8 cellular contexts compared by ENCODE assay signal in genomic region chr19:19821366-19822147, GRCh38. TPM values are rescaled to one million over a fixed set of nuclear protein-coding genes. Genes with fewer than 3 reads are reported as not detected.
A peak's percentile ranks its signal among the peaks of the same experiment; 100 is the strongest.
DNase-seq lines count a peak whose midpoint lies in the region; ATAC-seq lines count a peak whose summit lies in the region.

Gene ZNF506 (minus strand): TSS chr19:19821750. CDS start chr19:19821603, 147 bp downstream.

- no peak within 1 kb of the TSS for H2AFZ ChIP-seq in neuron (ENCODE audit: low read depth, low read length)

- H3K4me1 ChIP-seq in SJCRH30 = no peaks in the 10 kb centered on the region
- H3K4me1 ChIP-seq in neuron (ENCODE audit: insufficient read depth, low read length) = no peaks in the 10 kb centered on the region

- peaks cover 15% of the 10 kb centered on the region for H3K9me3 Mint-ChIP-seq in activated naive CD4-positive, alpha-beta T cell treated with anti-CD3 and anti-CD28 coated beads for 36 hours

- peak within 1 kb of the TSS; percentile 83 for H3K27ac ChIP-seq in SJCRH30

- DNase-seq in DMS153 (lab: John Stamatoyannopoulos, UW) = peak; percentile 93
- DNase-seq in Kasumi-1 (lab: John Stamatoyannopoulos, UW) = peak; percentile 53 to 61
- DNase-seq in SJCRH30 = peak; percentile 98 to 99
- peak; percentile 99 for DNase-seq in activated naive CD4-positive, alpha-beta T cell treated with anti-CD3 and anti-CD28 coated beads for 36 hours
- DNase-seq in foreskin melanocyte = peak; percentile 94
- peak; percentile 96 for DNase-seq in stromal cell of bone marrow (ENCODE audit: low read depth)

- H3K27ac Mint-ChIP-seq in activated naive CD4-positive, alpha-beta T cell treated with anti-CD3 and anti-CD28 coated beads for 36 hours = peak within 1 kb of the TSS; percentile 100

- H3K27me3 Mint-ChIP-seq in activated naive CD4-positive, alpha-beta T cell treated with anti-CD3 and anti-CD28 coated beads for 36 hours (ENCODE audit: low read depth) = no peaks in the 10 kb centered on the region

- H3K36me3 Mint-ChIP-seq in activated naive CD4-positive, alpha-beta T cell treated with anti-CD3 and anti-CD28 coated beads for 36 hours (ENCODE audit: low read depth) = peaks cover 41% of the 10 kb centered on the region

- H3K4me1 Mint-ChIP-seq in activated naive CD4-positive, alpha-beta T cell treated with anti-CD3 and anti-CD28 coated beads for 36 hours (ENCODE audit: low read depth) = peaks cover 43% of the 10 kb centered on the region

- H3K9me3 ChIP-seq in SJCRH30 (replicated peaks) = peaks cover 3% of the 10 kb centered on the region
- H3K9me3 ChIP-seq in neuron (ENCODE audit: low read length) = peaks cover 31% of the 10 kb centered on the region

- peaks cover 22% of the 10 kb centered on the region for H3K36me3 ChIP-seq in SJCRH30
- peaks cover 12% of the 10 kb centered on the region for H3K36me3 ChIP-seq in neuron (ENCODE audit: insufficient read depth, low read length)

- CTCF ChIA-PET in activated naive CD4-positive, alpha-beta T cell treated with anti-CD3 and anti-CD28 coated beads for 36 hours (lab: Charles Lee) = interaction anchor here (0.6 to 1.1 kb wide), 5 partner anchors 11 to 1684 kb away, joined by 3 to 7 read pairs (median 3); partner anchors contain the start of genes ZNF429 and ZNF93

- peak; percentile 85 for ATAC-seq in GM21576 (IDR thresholded peaks at IDR 0.05; ENCODE audit: unreplicated experiment)

- intact Hi-C loops in activated naive CD4-positive, alpha-beta T cell treated with anti-CD3 and anti-CD28 coated beads for 36 hours (cut with micrococcal nuclease) = loop anchor here (1.0 kb wide), 6 partner anchors 44 to 257 kb away; partner anchors contain the start of genes ZNF101, ZNF14, ZNF253 and ZNF93

- H3K4me3 Mint-ChIP-seq in activated naive CD4-positive, alpha-beta T cell treated with anti-CD3 and anti-CD28 coated beads for 36 hours = peak within 1 kb of the TSS; percentile 100

- H3K27me3 ChIP-seq in SJCRH30 (no peaks in the 10 kb centered on the region), neuron (ENCODE audit: insufficient read depth, low read length) (no peaks in the 10 kb centered on the region)

- H3K4me3 ChIP-seq in SJCRH30 (peak within 1 kb of the TSS; percentile 81), neuron (ENCODE audit: low read length) (peak within 1 kb of the TSS; percentile 56)

RNA-seq across cellular contexts. Expression of gene ZNF506, which starts in this region (rescaled TPM):
- total RNA-seq in SJCRH30 (2014; rRNA removed; shearing (Covaris generic)) = 23.6 and 31.6 TPM in 2 replicates
- total RNA-seq in activated naive CD4-positive, alpha-beta T cell treated with anti-CD3 and anti-CD28 coated beads for 36 hours = 10 to 100 TPM; 32.6 to 34.0 TPM

Comparison
In these comparisons a context has a peak if more than half of its experiments do, and no peak if none do; other contexts are left out.
1. Peak in every context shown above with its lines: DNase-seq, ATAC-seq, H3K4me3 ChIP-seq and H3K27ac ChIP-seq.